9 cellular contexts compared by ENCODE assay signal in the genomic region with DNA sequence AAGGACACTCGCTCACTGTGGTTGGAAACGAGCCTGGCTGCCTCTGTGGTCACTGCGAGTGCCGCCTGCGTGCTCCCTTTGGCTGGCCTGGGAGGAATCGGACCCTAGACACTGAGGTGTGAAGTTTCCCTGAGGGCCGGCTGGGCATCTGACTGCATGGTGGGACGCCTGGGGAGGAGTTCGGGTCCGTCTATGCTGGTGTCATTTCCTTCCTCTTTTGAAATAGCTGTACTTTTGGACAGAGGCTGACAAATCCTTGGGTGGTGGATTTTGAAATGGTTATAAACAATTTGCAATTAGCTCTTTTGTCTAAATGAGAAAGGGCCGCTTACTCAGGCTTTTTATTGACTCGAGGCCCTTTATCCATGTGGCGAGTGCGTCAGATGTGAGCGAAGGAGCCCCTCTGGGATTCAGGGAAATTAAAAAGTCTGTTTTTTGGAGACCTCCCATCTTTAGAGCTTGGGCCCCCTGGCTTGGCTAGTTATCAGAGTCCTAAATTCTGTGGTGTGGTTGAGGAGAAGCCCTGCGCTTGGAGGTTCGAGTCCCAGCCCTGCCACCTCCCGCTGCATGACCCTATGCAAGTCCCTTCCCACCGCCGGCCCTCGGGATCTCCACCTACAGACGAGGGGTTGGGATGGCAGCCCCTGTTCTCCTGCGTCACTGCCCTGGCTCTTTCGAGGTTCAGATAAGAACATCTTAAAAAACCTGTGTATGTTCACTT.
A peak's percentile ranks its signal among the peaks of the same experiment; 100 is the strongest.
DNase-seq lines count a peak whose midpoint lies in the region; ATAC-seq and TF ChIP-seq lines count a peak whose summit lies in the region.
"Had no signal": no experiment of that assay in that cellular context is flagged by ENCODE, and none has a peak within 500 bp of the region (broad histone marks: within the 10 kb centered on the region; RNA-seq: fewer than 3 reads in every experiment).

No MANE protein-coding gene starts in this region.

- no peaks in the 10 kb centered on the region for H3K27me3 ChIP-seq in lung (ENCODE audit: control insufficient read depth, insufficient read depth)
- no peaks in the 10 kb centered on the region for H3K27me3 ChIP-seq in upper lobe of left lung

- TF ChIP-seq EP300 in upper lobe of left lung (IDR thresholded peaks at IDR 0.05), result peak in 1 of 4 donors; percentile 56

- TF ChIP-seq POLR2A in upper lobe of left lung (IDR thresholded peaks at IDR 0.05), result peak in 1 of 4 donors; percentile 32

- 42 to 58% methylated on average over 24 of the region's 24 CpGs for WGBS in lung, 2 donors
- WGBS in upper lobe of left lung, 2 donors, result 61 to 65% methylated on average over 19 to 24 of the region's 24 CpGs

- H3K4me3 Mint-ChIP-seq in activated CD4-positive, alpha-beta T cell treated with anti-CD3 and anti-CD28 coated beads for 36 hours, result no peak overlapping the region
- no peak overlapping the region for H3K4me3 Mint-ChIP-seq in T-helper 2 cell treated with Interferon-gamma antibody and Interleukin-4, amounts not matched to agents 5 μg/mL and 100 μg/mL, for 36 hours

- CTCF ChIA-PET in activated CD4-positive, alpha-beta T cell treated with anti-CD3 and anti-CD28 coated beads for 36 hours (lab: Charles Lee), result interaction anchor here (0.7 to 1.5 kb wide), 6 partner anchors 21 to 197 kb away, joined by 3 to 4 read pairs (median 3); no protein-coding TSS in a partner anchor

- ATAC-seq in activated CD4-positive, alpha-beta T cell treated with anti-CD3 and anti-CD28 coated beads for 36 hours, result no peak
- ATAC-seq in lung (ENCODE audit: insufficient read depth, low FRiP score) (peak; percentile 28), upper lobe of left lung (ENCODE audit: low FRiP score in 2 of 2) (peak; percentile 53 to 67)

- H3K27ac ChIP-seq in lung (ENCODE audit: low read depth in 1 of 2, low read length in 1 of 2), result peak overlapping the region in 1 of 2 donors; percentile 90
- peak overlapping the region; percentile 73 to 89 (median 86) for H3K27ac ChIP-seq in upper lobe of left lung

- TF ChIP-seq CTCF in lung (IDR thresholded peaks at IDR 0.05; ENCODE audit: control extremely low read depth, extremely low read depth) (no peak), upper lobe of left lung (IDR thresholded peaks at IDR 0.05) (no peak)

- peaks cover 12% of the 10 kb centered on the region for H3K4me1 Mint-ChIP-seq in activated CD4-positive, alpha-beta T cell treated with anti-CD3 and anti-CD28 coated beads for 36 hours
- H3K4me1 Mint-ChIP-seq in T-helper 2 cell treated with Interferon-gamma antibody and Interleukin-4, amounts not matched to agents 5 μg/mL and 100 μg/mL, for 36 hours (ENCODE audit: low read depth), result peaks cover 2% of the 10 kb centered on the region

- H3K27ac Mint-ChIP-seq in activated CD4-positive, alpha-beta T cell treated with anti-CD3 and anti-CD28 coated beads for 36 hours, result peak overlapping the region; percentile 16
- no peak overlapping the region for H3K27ac Mint-ChIP-seq in T-helper 2 cell treated with Interferon-gamma antibody and Interleukin-4, amounts not matched to agents 5 μg/mL and 100 μg/mL, for 36 hours

- intact Hi-C loops in activated CD4-positive, alpha-beta T cell treated with anti-CD3 and anti-CD28 coated beads for 36 hours (cut with DNase I, micrococcal nuclease), result no loop called here

- H3K36me3 ChIP-seq in lung (ENCODE audit: control insufficient read depth in 2 of 2, insufficient read depth in 2 of 2, low read length in 2 of 2) (peaks cover 0 to 12% of the 10 kb centered on the region in 2 donors), upper lobe of left lung (peaks cover 0 to 35% (median 9%) of the 10 kb centered on the region in 4 donors)

- peaks cover 6% of the 10 kb centered on the region for H3K36me3 Mint-ChIP-seq in activated CD4-positive, alpha-beta T cell treated with anti-CD3 and anti-CD28 coated beads for 36 hours (ENCODE audit: low read depth)
- peaks cover 4% of the 10 kb centered on the region for H3K36me3 Mint-ChIP-seq in T-helper 2 cell treated with Interferon-gamma antibody and Interleukin-4, amounts not matched to agents 5 μg/mL and 100 μg/mL, for 36 hours (ENCODE audit: low read depth)

- no peak overlapping the region for H3K4me3 ChIP-seq in lung
- H3K4me3 ChIP-seq in upper lobe of left lung, result no peak overlapping the region

- H3K9me3 ChIP-seq in lung (ENCODE audit: control insufficient read depth in 2 of 2, insufficient read depth in 1 of 2, low read length in 1 of 2) (no peaks in the 10 kb centered on the region), upper lobe of left lung (no peaks in the 10 kb centered on the region)

- peaks cover 7% of the 10 kb centered on the region for H3K9me3 Mint-ChIP-seq in activated CD4-positive, alpha-beta T cell treated with anti-CD3 and anti-CD28 coated beads for 36 hours (ENCODE audit: low read depth)
- no peaks in the 10 kb centered on the region for H3K9me3 Mint-ChIP-seq in T-helper 2 cell treated with Interferon-gamma antibody and Interleukin-4, amounts not matched to agents 5 μg/mL and 100 μg/mL, for 36 hours

- no peaks in the 10 kb centered on the region for H3K27me3 Mint-ChIP-seq in activated CD4-positive, alpha-beta T cell treated with anti-CD3 and anti-CD28 coated beads for 36 hours
- no peaks in the 10 kb centered on the region for H3K27me3 Mint-ChIP-seq in T-helper 2 cell treated with Interferon-gamma antibody and Interleukin-4, amounts not matched to agents 5 μg/mL and 100 μg/mL, for 36 hours (ENCODE audit: low read depth)

- no peak for DNase-seq in activated CD4-positive, alpha-beta T cell treated with anti-CD3 and anti-CD28 coated beads for 36 hours
- no peak for DNase-seq in activated CD4-positive, alpha-beta T cell treated with anti-CD3 and anti-CD28 coated beads, Interleukin-2, amount 50 U/mL, for 1 hour
- DNase-seq in dermis blood vessel endothelial cell (peak; percentile 61), lung (ENCODE audit: low spot score) (peak; percentile 47), upper lobe of left lung (peak; percentile 66 to 70), DMS 273 treated with DMSO at 0.1 percent for 48 hours (lab: John Stamatoyannopoulos, UW) (no peak), OCI-M2 (lab: John Stamatoyannopoulos, UW; ENCODE audit: unreplicated experiment) (no peak)
- no peak for DNase-seq in T-helper 2 cell treated with Interferon-gamma antibody and Interleukin-4, amounts not matched to agents 5 μg/mL and 100 μg/mL, for 36 hours (ENCODE audit: low spot score)
- DNase-seq: activated gamma-delta T cell had no signal

- POLR2A ChIA-PET in activated CD4-positive, alpha-beta T cell treated with anti-CD3 and anti-CD28 coated beads for 36 hours (lab: Charles Lee), result interaction anchor here (0.6 kb wide), 1 partner anchor 212 kb away, joined by 3 read pairs; no protein-coding TSS in a partner anchor

- H3K4me1 ChIP-seq in lung (ENCODE audit: control insufficient read depth in 2 of 2, insufficient read depth in 2 of 2, low read length in 2 of 2) (peaks cover 8 to 21% of the 10 kb centered on the region in 2 donors), upper lobe of left lung (peaks cover 23 to 31% (median 26%) of the 10 kb centered on the region in 4 donors)

Comparison
In these comparisons a context has a peak if more than half of its experiments do, and no peak if none do; other contexts are left out.
1. DNase-seq: peak in dermis blood vessel endothelial cell (single experiment), lung (single experiment) and upper lobe of left lung (2 of 2); none in activated CD4-positive, alpha-beta T cell treated with anti-CD3 and anti-CD28 coated beads for 36 hours (single experiment), activated CD4-positive, alpha-beta T cell treated with anti-CD3 and anti-CD28 coated beads, Interleukin-2, amount 50 U/mL, for 1 hour (single experiment), T-helper 2 cell treated with Interferon-gamma antibody and Interleukin-4, amounts not matched to agents 5 μg/mL and 100 μg/mL, for 36 hours (single experiment), DMS 273 treated with DMSO at 0.1 percent for 48 hours (single experiment) and OCI-M2 (single experiment).